ENCODE assay signal across 14 cellular contexts in genomic region chr3:47909607-47910006, GRCh38.
A peak's percentile ranks its signal among the peaks of the same experiment; 100 is the strongest.
DNase-seq lines count a peak whose midpoint lies in the region; ATAC-seq and TF ChIP-seq lines count a peak whose summit lies in the region.
"Had no signal": no experiment of that assay in that cellular context is flagged by ENCODE, and none has a peak within 500 bp of the region (broad histone marks: within the 10 kb centered on the region; RNA-seq: fewer than 3 reads in every experiment).

No MANE protein-coding gene starts in this region.

- H3K4me1 Mint-ChIP-seq in WTC11 = peaks cover 8% of the 10 kb centered on the region; the same call in 1 of the 2 replicates
- peaks cover 20% of the 10 kb centered on the region for H3K4me1 Mint-ChIP-seq in glutamatergic neuron (ENCODE audit: low read depth, unreplicated experiment)
- H3K4me1 Mint-ChIP-seq in progenitor cell of endocrine pancreas (ENCODE audit: low read depth) = peaks cover 32% of the 10 kb centered on the region

- H3K27ac ChIP-seq in HCT116 (ENCODE audit: low read depth, low read length) = no peak overlapping the region
- H3K27ac ChIP-seq: BLaER1 treated with 17β-estradiol and CSF1 and Interleukin-3, amounts not matched to agents 10 nM and 100 nM had no signal

- peaks cover under 1 to 21% of the 10 kb centered on the region in 2 experiments; a peak in 1 of 4 replicates for H3K36me3 ChIP-seq in HCT116 (ENCODE audit: control insufficient read depth in 1 of 2, insufficient read depth in 2 of 2, low read length in 2 of 2)

- no peaks in the 10 kb centered on the region for H3K9me3 ChIP-seq in HCT116 (ENCODE audit: control insufficient read depth in 1 of 2, insufficient read depth in 1 of 2, low read depth in 1 of 2, low read length in 2 of 2)
- H3K9me3 ChIP-seq: BLaER1 treated with 17β-estradiol and CSF1 and Interleukin-3, amounts not matched to agents 10 nM and 100 nM had no signal

- no TSS peak for BruUV-seq in HCT116 (replicated peaks; lab: Mats Ljungman, UMichigan)

- H3K36me3 Mint-ChIP-seq in WTC11 (peaks cover 20% of the 10 kb centered on the region), glutamatergic neuron (ENCODE audit: unreplicated experiment) (peaks cover 11% of the 10 kb centered on the region), progenitor cell of endocrine pancreas (ENCODE audit: insufficient read depth) (peaks cover 34% of the 10 kb centered on the region)

- ATAC-seq in HCT116 (no peak), WTC11 (no peak)

- peaks cover 15 to 36% of the 10 kb centered on the region in 2 experiments for H3K4me1 ChIP-seq in HCT116 (ENCODE audit: control insufficient read depth in 1 of 2, insufficient read depth in 2 of 2, low read length in 2 of 2)
- H3K4me1 ChIP-seq: BLaER1 treated with 17β-estradiol and CSF1 and Interleukin-3, amounts not matched to agents 10 nM and 100 nM had no signal

- no peak overlapping the region for H3K4me3 Mint-ChIP-seq in WTC11
- H3K4me3 Mint-ChIP-seq in glutamatergic neuron (ENCODE audit: unreplicated experiment) = peak overlapping the region; percentile 9
- H3K4me3 Mint-ChIP-seq in progenitor cell of endocrine pancreas (ENCODE audit: low read depth) = no peak overlapping the region

- H2AFZ ChIP-seq in HCT116 (ENCODE audit: low read depth, low read length, poor library complexity, severe bottlenecking) = no peak overlapping the region

- intact Hi-C loops in HCT116 (cut with micrococcal nuclease) = loop anchor here (5.0 kb wide), 1 partner anchor 73 kb away; no protein-coding TSS in a partner anchor

- no peak for TF ChIP-seq POLR2A in HCT116 (IDR thresholded peaks at IDR 0.05; ENCODE audit: borderline replicate concordance, extremely low read depth, insufficient read depth, insufficient read length)

- no peak for TF ChIP-seq RAD21 in HCT116 (IDR thresholded peaks at IDR 0.05; ENCODE audit: low read depth)

- DNase-seq in HCT116 (ENCODE audit: low read depth, low spot score) (no peak), WTC11 (ENCODE audit: low spot score) (no peak), glutamatergic neuron (no peak), progenitor cell of endocrine pancreas (ENCODE audit: low spot score, unreplicated experiment) (no peak), T-helper 1 cell (no peak), AG08395 (ENCODE audit: low spot score) (no peak), D341Med (ENCODE audit: low spot score) (no peak)
- DNase-seq: DMS153, EL, NCI-H1417, NCI-H2029, NCI-H510A treated with DMSO at 0.1 percent for 48 hours, SIG-M5 had no signal

- no peaks in the 10 kb centered on the region for H3K27me3 Mint-ChIP-seq in WTC11 (ENCODE audit: low read depth)
- H3K27me3 Mint-ChIP-seq in glutamatergic neuron (ENCODE audit: unreplicated experiment) = peaks cover 10% of the 10 kb centered on the region
- no peaks in the 10 kb centered on the region for H3K27me3 Mint-ChIP-seq in progenitor cell of endocrine pancreas

- CTCF ChIA-PET in HCT116 (lab: Charles Lee) (interaction anchor here (1.3 kb wide), 1 partner anchor 80 kb away, joined by 3 read pairs; no protein-coding TSS in a partner anchor), WTC11 (lab: Charles Lee) (interaction anchor here (1.4 to 2.9 kb wide), 3 partner anchors 242 to 249 kb away, joined by 4 to 9 read pairs (median 5); no protein-coding TSS in a partner anchor)

- H3K4me2 ChIP-seq in HCT116 (ENCODE audit: low read length) = 0 out of 2 replicates have a peak overlapping the region, but pooled peaks have one; percentile 60
- H3K4me2 ChIP-seq: BLaER1 treated with 17β-estradiol and CSF1 and Interleukin-3, amounts not matched to agents 10 nM and 100 nM had no signal

- H3K4me3 ChIP-seq in HCT116 (replicated peaks in 1 of 2; ENCODE audit: low read depth in 1 of 2, low read length in 2 of 2) = no peak overlapping the region
- H3K4me3 ChIP-seq: BLaER1 treated with 17β-estradiol and CSF1 and Interleukin-3, amounts not matched to agents 10 nM and 100 nM had no signal

- no peaks in the 10 kb centered on the region for H3K27me3 ChIP-seq in HCT116 (ENCODE audit: insufficient read depth, low read length)
- H3K27me3 ChIP-seq: BLaER1 treated with 17β-estradiol and CSF1 and Interleukin-3, amounts not matched to agents 10 nM and 100 nM had no signal

- H3K27ac Mint-ChIP-seq in WTC11 (peak overlapping the region; percentile 33; the same call in 1 of the 2 replicates), glutamatergic neuron (ENCODE audit: unreplicated experiment) (peak overlapping the region; percentile 67), progenitor cell of endocrine pancreas (peak overlapping the region; percentile 26)

- RAD21 ChIA-PET in HCT116 (lab: Charles Lee; ENCODE audit: low non-redundant PET in 1 of 2, low total read pairs in 2 of 2, uncharacterized antibody in 2 of 2, unreplicated experiment in 2 of 2) = no interaction called here

- POLR2A ChIA-PET in HCT116 (lab: Charles Lee) = no interaction called here
- POLR2A ChIA-PET in WTC11 (lab: Charles Lee) = no interaction called here

- H3K9me3 Mint-ChIP-seq in WTC11 (no peaks in the 10 kb centered on the region), glutamatergic neuron (ENCODE audit: unreplicated experiment) (peaks cover 3% of the 10 kb centered on the region), progenitor cell of endocrine pancreas (ENCODE audit: low read depth) (no peaks in the 10 kb centered on the region)

- H3K9ac ChIP-seq in HCT116 (ENCODE audit: low read length) = no peak overlapping the region
- H3K9ac ChIP-seq: BLaER1 treated with 17β-estradiol and CSF1 and Interleukin-3, amounts not matched to agents 10 nM and 100 nM had no signal

- peaks cover 9% of the 10 kb centered on the region; the same call in 1 of the 2 replicates for H3K79me2 ChIP-seq in HCT116 (ENCODE audit: insufficient read depth, low read length)

- H3K9me2 ChIP-seq in HCT116 (ENCODE audit: insufficient read depth) = no peaks in the 10 kb centered on the region

- H4K20me1 ChIP-seq in HCT116 (ENCODE audit: insufficient read depth) = no peaks in the 10 kb centered on the region; the same call in 1 of the 2 replicates
- H4K20me1 ChIP-seq: BLaER1 treated with 17β-estradiol and CSF1 and Interleukin-3, amounts not matched to agents 10 nM and 100 nM had no signal

- TF ChIP-seq CTCF in HCT116 (IDR thresholded peaks at IDR 0.05 in 2 of 3, conservative IDR thresholded peaks at IDR 0.05 in 1 of 3; ENCODE audit: borderline replicate concordance in 1 of 3, insufficient read depth in 1 of 3, low read depth in 2 of 3, low read length in 2 of 3) (no peak), WTC11 (IDR thresholded peaks at IDR 0.05) (no peak), glutamatergic neuron (IDR thresholded peaks at IDR 0.05; ENCODE audit: partially characterized antibody, unreplicated experiment) (no peak), progenitor cell of endocrine pancreas (IDR thresholded peaks at IDR 0.05; ENCODE audit: unreplicated experiment) (no peak)

TF ChIP-seq in HCT116, 20 proteins besides CTCF, POLR2A, EP300 and RAD21:
- no peak for TF ChIP-seq CEBPB (IDR thresholded peaks at IDR 0.05; ENCODE audit: low read depth)
- TF ChIP-seq CBX3 (IDR thresholded peaks at IDR 0.05; ENCODE audit: low read depth) = no peak
- no peak for TF ChIP-seq SRF (IDR thresholded peaks at IDR 0.05; ENCODE audit: low read depth)
- no peak for TF ChIP-seq SIN3A (IDR thresholded peaks at IDR 0.05; ENCODE audit: low read depth)

TF ChIP-seq in WTC11, 78 proteins besides CTCF, POLR2A, EP300 and RAD21:
- TF ChIP-seq AR (CRISPR knock-in tag; IDR thresholded peaks at IDR 0.05) (no peak), IRF2 (CRISPR knock-in tag; IDR thresholded peaks at IDR 0.05; ENCODE audit: borderline replicate concordance, low read depth) (no peak), RELA (CRISPR knock-in tag; IDR thresholded peaks at IDR 0.05; ENCODE audit: borderline replicate concordance) (no peak), HMGXB4 (CRISPR knock-in tag; IDR thresholded peaks at IDR 0.05) (no peak), NR2C2 (CRISPR knock-in tag; IDR thresholded peaks at IDR 0.05) (no peak), MYBL2 (CRISPR knock-in tag; IDR thresholded peaks at IDR 0.05) (no peak), ZNF423 (CRISPR knock-in tag; IDR thresholded peaks at IDR 0.05) (no peak)
